ENCODE assay signal across 8 cellular contexts in the genomic region with DNA sequence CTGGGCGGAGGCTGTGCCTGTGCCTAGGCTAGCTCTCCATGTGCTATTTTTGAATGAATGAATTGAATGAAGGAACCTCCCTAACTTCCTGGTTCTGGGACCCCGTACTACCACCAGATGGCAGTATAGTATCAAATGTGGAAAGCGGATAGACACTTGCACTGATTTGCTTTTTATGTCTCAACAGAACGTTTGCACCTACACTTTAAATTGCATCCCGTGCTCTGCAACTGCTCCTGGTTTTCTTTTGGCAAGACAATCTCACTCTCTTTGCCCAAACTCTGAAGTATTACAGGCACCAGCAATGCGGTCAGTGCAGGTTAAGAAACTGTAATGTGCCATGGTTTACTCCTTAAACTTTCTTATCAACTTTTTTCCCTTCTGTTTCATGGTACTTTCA. TPM values are rescaled to one million over a fixed set of nuclear protein-coding genes. Genes with fewer than 3 reads are reported as not detected.
DNase-seq lines count a peak whose midpoint lies in the region; ATAC-seq and TF ChIP-seq lines count a peak whose summit lies in the region.

No MANE protein-coding gene starts in this region.

- intact Hi-C loops in activated naive CD4-positive, alpha-beta T cell treated with anti-CD3 and anti-CD28 coated beads for 36 hours (cut with micrococcal nuclease): loop anchor here (1.0 to 10.0 kb wide), 6 partner anchors 147 to 1859 kb away; no protein-coding TSS in a partner anchor
- intact Hi-C loops in Right ventricle myocardium superior (cut with DNase I): loop anchor here (5.0 to 10.0 kb wide), 2 partner anchors 859 to 1247 kb away; no protein-coding TSS in a partner anchor
- intact Hi-C loops in posterior vena cava (cut with DNase I): loop anchor here (5.0 kb wide), 1 partner anchor 1142 kb away; no protein-coding TSS in a partner anchor

- no peak overlapping the region for H3K27ac Mint-ChIP-seq in activated naive CD4-positive, alpha-beta T cell treated with anti-CD3 and anti-CD28 coated beads for 36 hours
- no peak overlapping the region for H3K27ac Mint-ChIP-seq in progenitor cell of endocrine pancreas

- ATAC-seq in GM18861 (IDR thresholded peaks at IDR 0.05; ENCODE audit: unreplicated experiment) (peak; percentile 77), HG03378 (IDR thresholded peaks at IDR 0.05; ENCODE audit: unreplicated experiment) (peak; percentile 88), Right ventricle myocardium superior (ENCODE audit: poor library complexity) (peak; percentile 74)

- peak; percentile 97 for TF ChIP-seq CTCF in progenitor cell of endocrine pancreas (IDR thresholded peaks at IDR 0.05; ENCODE audit: unreplicated experiment)

- H3K9me3 Mint-ChIP-seq in activated naive CD4-positive, alpha-beta T cell treated with anti-CD3 and anti-CD28 coated beads for 36 hours: no peaks in the 10 kb centered on the region
- no peaks in the 10 kb centered on the region for H3K9me3 Mint-ChIP-seq in progenitor cell of endocrine pancreas (ENCODE audit: low read depth)

- no peak overlapping the region for H3K4me3 Mint-ChIP-seq in activated naive CD4-positive, alpha-beta T cell treated with anti-CD3 and anti-CD28 coated beads for 36 hours
- H3K4me3 Mint-ChIP-seq in progenitor cell of endocrine pancreas (ENCODE audit: low read depth): no peak overlapping the region

- DNase-seq in CMK (ENCODE audit: low read depth) (peak; percentile 25), NCI-H748 (lab: John Stamatoyannopoulos, UW; ENCODE audit: unreplicated experiment) (peak; percentile 77), Right ventricle myocardium superior (no peak), progenitor cell of endocrine pancreas (ENCODE audit: low spot score, unreplicated experiment) (peak; percentile 48), posterior vena cava (ENCODE audit: low spot score) (no peak)
- DNase-seq in activated naive CD4-positive, alpha-beta T cell treated with anti-CD3 and anti-CD28 coated beads for 36 hours: peak; percentile 63

- CTCF ChIA-PET in activated naive CD4-positive, alpha-beta T cell treated with anti-CD3 and anti-CD28 coated beads for 36 hours (lab: Charles Lee): interaction anchor here (0.6 to 2.1 kb wide), 21 partner anchors 9 to 1860 kb away, joined by 3 to 13 read pairs (median 4); no protein-coding TSS in a partner anchor

- H3K27me3 Mint-ChIP-seq in activated naive CD4-positive, alpha-beta T cell treated with anti-CD3 and anti-CD28 coated beads for 36 hours (ENCODE audit: low read depth): peaks cover 45% of the 10 kb centered on the region
- H3K27me3 Mint-ChIP-seq in progenitor cell of endocrine pancreas: peaks cover 16% of the 10 kb centered on the region

- H3K36me3 Mint-ChIP-seq in activated naive CD4-positive, alpha-beta T cell treated with anti-CD3 and anti-CD28 coated beads for 36 hours (ENCODE audit: low read depth): no peaks in the 10 kb centered on the region
- peaks cover 1% of the 10 kb centered on the region for H3K36me3 Mint-ChIP-seq in progenitor cell of endocrine pancreas (ENCODE audit: insufficient read depth)

- H3K4me1 Mint-ChIP-seq in activated naive CD4-positive, alpha-beta T cell treated with anti-CD3 and anti-CD28 coated beads for 36 hours (ENCODE audit: low read depth): peaks cover 7% of the 10 kb centered on the region
- peaks cover 34% of the 10 kb centered on the region for H3K4me1 Mint-ChIP-seq in progenitor cell of endocrine pancreas (ENCODE audit: low read depth)

RNA-seq across cellular contexts. Expression of gene FZD8, which starts 6.5 kb away (rescaled TPM):
- total RNA-seq in activated naive CD4-positive, alpha-beta T cell treated with anti-CD3 and anti-CD28 coated beads for 36 hours: under 1 TPM; 0.15 to 0.19 TPM
- total RNA-seq in Right ventricle myocardium superior: 6.6 TPM
- total RNA-seq in progenitor cell of endocrine pancreas: 27.4 TPM in 2 replicates
- 10 to 100 TPM in 1 of 2 donors, 1 to 10 TPM in 1; 9.5 to 16.1 TPM for total RNA-seq in posterior vena cava

RNA-seq across cellular contexts. Expression of gene GJD4, which starts 30.4 kb away (rescaled TPM):
- total RNA-seq in activated naive CD4-positive, alpha-beta T cell treated with anti-CD3 and anti-CD28 coated beads for 36 hours: not detected
- not detected for total RNA-seq in Right ventricle myocardium superior
- total RNA-seq in progenitor cell of endocrine pancreas: 0.24 TPM in 1 of 2 replicates, not detected in the other
- total RNA-seq in posterior vena cava: not detected

Comparison
In these comparisons a context has a peak if more than half of its experiments do, and no peak if none do; other contexts are left out.
1. DNase-seq: peak in CMK (single experiment), NCI-H748 (single experiment), activated naive CD4-positive, alpha-beta T cell treated with anti-CD3 and anti-CD28 coated beads for 36 hours (single experiment) and progenitor cell of endocrine pancreas (single experiment); none in Right ventricle myocardium superior (single experiment) and posterior vena cava (single experiment).
2. Peak in every context shown above with its lines, with median percentiles within 50 percentile points of each other: ATAC-seq.